ENCODE assay signal across 25 cellular contexts in genomic region chr18:2240311-2240705, GRCh38.
DNase-seq lines count a peak whose midpoint lies in the region; ATAC-seq and TF ChIP-seq lines count a peak whose summit lies in the region.
"Had no signal": no experiment of that assay in that cellular context is flagged by ENCODE, and none has a peak within 500 bp of the region (broad histone marks: within the 10 kb centered on the region; RNA-seq: fewer than 3 reads in every experiment).

No MANE protein-coding gene starts in this region.

- no peaks in the 10 kb centered on the region for H3K36me3 Mint-ChIP-seq in MCF 10A (ENCODE audit: insufficient read depth, unreplicated experiment)

- no peaks in the 10 kb centered on the region for H3K9me3 ChIP-seq in breast epithelium
- H3K9me3 ChIP-seq: BLaER1 treated with 17β-estradiol and CSF1 and Interleukin-3, amounts not matched to agents 10 nM and 100 nM; thyroid gland had no signal

- TF ChIP-seq CTCF in MCF 10A (IDR thresholded peaks at IDR 0.05; ENCODE audit: unreplicated experiment), result no peak
- no peak for TF ChIP-seq CTCF in breast epithelium (IDR thresholded peaks at IDR 0.05)
- no peak for TF ChIP-seq CTCF in fibroblast of villous mesenchyme (IDR thresholded peaks at IDR 0.05; ENCODE audit: insufficient read depth, low read depth, low read length)

- peaks cover 25% of the 10 kb centered on the region for H3K4me1 Mint-ChIP-seq in MCF 10A (ENCODE audit: insufficient read depth, unreplicated experiment)

- H3K4me3 ChIP-seq in breast epithelium (no peak overlapping the region), fibroblast of villous mesenchyme (ENCODE audit: low read depth, low read length) (no peak overlapping the region)
- H3K4me3 ChIP-seq: BLaER1 treated with 17β-estradiol and CSF1 and Interleukin-3, amounts not matched to agents 10 nM and 100 nM; K562; thyroid gland had no signal

- no peak overlapping the region for H3K27ac ChIP-seq in breast epithelium
- H3K27ac ChIP-seq: BLaER1 treated with 17β-estradiol and CSF1 and Interleukin-3, amounts not matched to agents 10 nM and 100 nM; thyroid gland; WERI-Rb-1 had no signal

- no peak for ATAC-seq in HG03280 (IDR thresholded peaks at IDR 0.05; ENCODE audit: unreplicated experiment)
- no peak for ATAC-seq in GM18870 (IDR thresholded peaks at IDR 0.05; ENCODE audit: unreplicated experiment)
- ATAC-seq: K562; stimulated activated naive CD8-positive, alpha-beta T cell treated with anti-CD3 and anti-CD28 coated beads, Interleukin-15, Interleukin-2, amounts not matched to agents 100 U/mL and 50 U/mL, for 24 hours had no signal

- intact Hi-C loops in MCF 10A (cut with micrococcal nuclease) (loop anchor here (2.0 kb wide), 1 partner anchor 62 kb away; no protein-coding TSS in a partner anchor), breast epithelium (cut with DNase I; ENCODE audit: low total_unique reads) (no loop called here), head of caudate nucleus (cut with DNase I) (no loop called here)

- TF ChIP-seq POLR2A in breast epithelium (IDR thresholded peaks at IDR 0.05), result no peak

- no peaks in the 10 kb centered on the region for H3K4me1 ChIP-seq in breast epithelium
- H3K4me1 ChIP-seq: thyroid gland had no signal

- H3K27me3 Mint-ChIP-seq in MCF 10A (ENCODE audit: insufficient read depth, unreplicated experiment), result no peaks in the 10 kb centered on the region

- CTCF ChIA-PET in MCF 10A (lab: Yijun Ruan, JAX), result interaction anchor here (0.5 to 2.1 kb wide), 8 partner anchors 9 to 307 kb away, joined by 3 to 12 read pairs (median 6); no protein-coding TSS in a partner anchor

- H3K36me3 ChIP-seq in breast epithelium, result no peaks in the 10 kb centered on the region
- H3K36me3 ChIP-seq: BLaER1 treated with 17β-estradiol and CSF1 and Interleukin-3, amounts not matched to agents 10 nM and 100 nM; thyroid gland; WERI-Rb-1 had no signal

- peak overlapping the region; percentile 78 for H3K27ac Mint-ChIP-seq in MCF 10A (ENCODE audit: low read depth, unreplicated experiment)
- H3K27ac Mint-ChIP-seq: endodermal cell; T-helper 2 cell treated with Interferon-gamma antibody and Interleukin-4, amounts not matched to agents 5 μg/mL and 100 μg/mL, for 36 hours had no signal

- no peak for DNase-seq in MCF 10A (ENCODE audit: unreplicated experiment)
- DNase-seq in breast epithelium (ENCODE audit: low spot score in 2 of 2), result no peak
- peak; percentile 21 for DNase-seq in amniotic epithelial cell (ENCODE audit: low read depth)
- DNase-seq in fibroblast of villous mesenchyme (ENCODE audit: low read depth), result peak; percentile 80
- DNase-seq in COR-L47 (lab: John Stamatoyannopoulos, UW), result no peak
- DNase-seq in head of caudate nucleus, result no peak
- DNase-seq: 8988T; activated CD4-positive, alpha-beta T cell treated with anti-CD3 and anti-CD28 coated beads, Interleukin-2, amount 50 U/mL, for 4 hours; activated effector memory CD4-positive, alpha-beta T cell treated with Interleukin-2 at 50 U/mL for 16 hours; cortex of kidney; endodermal cell; hypothalamus; NCI-H146; NCI-H2171; NCI-H524 treated with DMSO at 0.1 percent for 48 hours; RPMI8226; stimulated activated CD4-positive, alpha-beta T cell treated with anti-CD3 and anti-CD28 coated beads, Interleukin-2, amount 100 ng/mL, for 48 hours; stimulated activated naive CD8-positive, alpha-beta T cell treated with anti-CD3 and anti-CD28 coated beads, Interleukin-15, Interleukin-2, amounts not matched to agents 100 U/mL and 50 U/mL, for 24 hours; thyroid gland; WERI-Rb-1 had no signal

- peak overlapping the region; percentile 42 for H3K4me3 Mint-ChIP-seq in MCF 10A (ENCODE audit: unreplicated experiment)
- H3K4me3 Mint-ChIP-seq: endodermal cell; T-helper 2 cell treated with Interferon-gamma antibody and Interleukin-4, amounts not matched to agents 5 μg/mL and 100 μg/mL, for 36 hours had no signal

- POLR2A ChIA-PET in MCF 10A (lab: Yijun Ruan, JAX), result interaction anchor here (0.6 to 0.9 kb wide), 3 partner anchors 63 to 1152 kb away, joined by 3 to 4 read pairs (median 3); no protein-coding TSS in a partner anchor

- BruUV-seq in MCF 10A (replicated peaks; lab: Mats Ljungman, UMichigan), result no TSS peak

- no peaks in the 10 kb centered on the region for H3K27me3 ChIP-seq in breast epithelium
- H3K27me3 ChIP-seq: BLaER1 treated with 17β-estradiol and CSF1 and Interleukin-3, amounts not matched to agents 10 nM and 100 nM; thyroid gland had no signal

- H3K9me3 Mint-ChIP-seq in MCF 10A (ENCODE audit: unreplicated experiment), result no peaks in the 10 kb centered on the region
- H3K9me3 Mint-ChIP-seq: T-helper 2 cell treated with Interferon-gamma antibody and Interleukin-4, amounts not matched to agents 5 μg/mL and 100 μg/mL, for 36 hours had no signal

Comparison
In these comparisons a context has a peak if more than half of its experiments do, and no peak if none do; other contexts are left out.
1. DNase-seq: peak in amniotic epithelial cell (single experiment) and fibroblast of villous mesenchyme (single experiment); none in MCF 10A (single experiment), breast epithelium (0 of 2), COR-L47 (single experiment) and head of caudate nucleus (0 of 42).